In genomic region chr18:11860594-11861450, GRCh38 we compare ENCODE assay signal across 1 cellular context.
TF ChIP-seq lines count a peak whose summit lies in the region.

No MANE protein-coding gene starts in this region.

TF ChIP-seq in HepG2, 621 proteins besides CTCF, POLR2A, EP300 and RAD21:
- TF ChIP-seq TEAD2 (CRISPR knock-in tag; IDR thresholded peaks at IDR 0.05) (no peak), LCORL (IDR thresholded peaks at IDR 0.05) (no peak), LCORL (CRISPR knock-in tag; IDR thresholded peaks at IDR 0.05) (peak; percentile 54; the same call in 1 of the 2 replicates), HOXA3 (CRISPR knock-in tag; IDR thresholded peaks at IDR 0.05) (0 out of 2 replicates have a peak, but pooled peaks have one; percentile 12), ZNF367 (CRISPR knock-in tag; IDR thresholded peaks at IDR 0.05; ENCODE audit: borderline replicate concordance) (no peak), ZBTB7B (CRISPR knock-in tag; IDR thresholded peaks at IDR 0.05) (0 out of 2 replicates have a peak, but pooled peaks have one; percentile 30), ZNF780A (CRISPR knock-in tag; IDR thresholded peaks at IDR 0.05) (no peak), KDM1A (CRISPR knock-in tag; IDR thresholded peaks at IDR 0.05) (no peak), RARA (CRISPR knock-in tag; IDR thresholded peaks at IDR 0.05) (peak; percentile 20; the same call in 1 of the 2 replicates), SP5 (CRISPR knock-in tag; IDR thresholded peaks at IDR 0.05; ENCODE audit: borderline replicate concordance, low read depth) (no peak), NR2F6 (IDR thresholded peaks at IDR 0.05) (0 out of 2 replicates have a peak, but pooled peaks have one; percentile 10), NR2F6 (CRISPR knock-in tag; IDR thresholded peaks at IDR 0.05) (0 out of 2 replicates have a peak, but pooled peaks have one; percentile 12), ZNF24 (IDR thresholded peaks at IDR 0.05) (no peak), TEAD3 (CRISPR knock-in tag; optimal IDR thresholded peaks at IDR 0.05; ENCODE audit: borderline replicate concordance) (peak; percentile 20), SALL1 (CRISPR knock-in tag; IDR thresholded peaks at IDR 0.05) (peak; percentile 11; the same call in 1 of the 2 replicates), MAFF (IDR thresholded peaks at IDR 0.05; ENCODE audit: low read depth, low read length) (no peak), BHLHE40 (IDR thresholded peaks at IDR 0.05; ENCODE audit: low read length) (peak; percentile 16; the same call in 1 of the 2 replicates), PHB2 (IDR thresholded peaks at IDR 0.05; ENCODE audit: partially characterized antibody) (no peak), ZSCAN21 (CRISPR knock-in tag; IDR thresholded peaks at IDR 0.05; ENCODE audit: borderline replicate concordance) (no peak), HNF4A (CRISPR knock-in tag; IDR thresholded peaks at IDR 0.05) (peak; percentile 49; the same call in 1 of the 2 replicates), NFKB2 (CRISPR knock-in tag; IDR thresholded peaks at IDR 0.05; ENCODE audit: borderline replicate concordance) (no peak), ELF3 (CRISPR knock-in tag; IDR thresholded peaks at IDR 0.05) (0 out of 2 replicates have a peak, but pooled peaks have one; percentile 17), THAP8 (CRISPR knock-in tag; IDR thresholded peaks at IDR 0.05; ENCODE audit: borderline replicate concordance) (no peak)
